1 cellular context compared by ENCODE assay signal in genomic region chr17:19162375-19163216, GRCh38. TPM values are rescaled to one million over a fixed set of nuclear protein-coding genes. Genes with fewer than 3 reads are reported as not detected.
"Had no signal": no experiment of that assay in that cellular context is flagged by ENCODE, and none has a peak within 500 bp of the region (broad histone marks: within the 10 kb centered on the region; RNA-seq: fewer than 3 reads in every experiment).

No MANE protein-coding gene starts in this region.

RNA-seq across cellular contexts. Expression of gene GRAPL, which starts 35.2 kb away (rescaled TPM):
- total RNA-seq: SK-MEL-5 had no signal
